ENCODE assay signal across 8 cellular contexts in genomic region chr20:6583134-6583738, GRCh38.
DNase-seq lines count a peak whose midpoint lies in the region; ATAC-seq and TF ChIP-seq lines count a peak whose summit lies in the region.

No MANE protein-coding gene starts in this region.

- H3K27ac Mint-ChIP-seq in activated CD4-positive, alpha-beta memory T cell treated with anti-CD3 and anti-CD28 coated beads for 36 hours: no peak overlapping the region

- H3K9me3 ChIP-seq in OCI-LY7 (ENCODE audit: low read length): no peaks in the 10 kb centered on the region

- H3K4me1 Mint-ChIP-seq in activated CD4-positive, alpha-beta memory T cell treated with anti-CD3 and anti-CD28 coated beads for 36 hours (ENCODE audit: low read depth): no peaks in the 10 kb centered on the region

- no peak overlapping the region for H3K4me3 Mint-ChIP-seq in activated CD4-positive, alpha-beta memory T cell treated with anti-CD3 and anti-CD28 coated beads for 36 hours

- ATAC-seq in GM21367 (IDR thresholded peaks at IDR 0.05; ENCODE audit: unreplicated experiment): peak; percentile 71

- DNase-seq in DMS114 treated with DMSO at 0.1 percent for 48 hours (lab: John Stamatoyannopoulos, UW; ENCODE audit: unreplicated experiment) (peak; percentile 11), HuH-7 (ENCODE audit: low spot score) (peak; percentile 66), OCI-LY7 (ENCODE audit: low spot score) (peak; percentile 32), epithelial cell of esophagus (ENCODE audit: low read depth) (peak; percentile 67), middle frontal gyrus (ENCODE audit: extremely low spot score, low spot score) (peak; percentile 27), NK-92 (lab: John Stamatoyannopoulos, UW; ENCODE audit: unreplicated experiment) (no peak)
- DNase-seq in activated CD4-positive, alpha-beta memory T cell treated with anti-CD3 and anti-CD28 coated beads for 36 hours: no peak

- no peak overlapping the region for H2AFZ ChIP-seq in OCI-LY7 (ENCODE audit: low read length)

- TF ChIP-seq CTCF in OCI-LY7 (conservative IDR thresholded peaks at IDR 0.05; ENCODE audit: low read length) (peak; percentile 86), epithelial cell of esophagus (IDR thresholded peaks at IDR 0.05; ENCODE audit: insufficient read depth, low read depth, low read length, missing control alignments) (peak; percentile 78)

- H3K9me3 Mint-ChIP-seq in activated CD4-positive, alpha-beta memory T cell treated with anti-CD3 and anti-CD28 coated beads for 36 hours: peaks cover 5% of the 10 kb centered on the region

- POLR2A ChIA-PET in OCI-LY7 (lab: Charles Lee): no interaction called here
- POLR2A ChIA-PET in activated CD4-positive, alpha-beta memory T cell treated with anti-CD3 and anti-CD28 coated beads for 36 hours (lab: Charles Lee): no interaction called here

- no peaks in the 10 kb centered on the region for H3K27me3 Mint-ChIP-seq in activated CD4-positive, alpha-beta memory T cell treated with anti-CD3 and anti-CD28 coated beads for 36 hours

- H4K20me1 ChIP-seq in OCI-LY7 (ENCODE audit: insufficient read depth, low read length): no peaks in the 10 kb centered on the region

- H3K27ac ChIP-seq in OCI-LY7 (ENCODE audit: low read depth, low read length, poor library complexity, severe bottlenecking): no peak overlapping the region

- no peaks in the 10 kb centered on the region for H3K36me3 ChIP-seq in OCI-LY7 (ENCODE audit: insufficient read depth, low read length)

- no peaks in the 10 kb centered on the region for H3K79me2 ChIP-seq in OCI-LY7 (ENCODE audit: insufficient read depth, low read depth, low read length)

- H3K4me3 ChIP-seq in OCI-LY7 (ENCODE audit: low read depth, low read length, poor library complexity, severe bottlenecking) (no peak overlapping the region), epithelial cell of esophagus (ENCODE audit: low read length) (no peak overlapping the region)

- no peaks in the 10 kb centered on the region for H3K9me2 ChIP-seq in OCI-LY7 (ENCODE audit: insufficient read depth, low read length)

- BruUV-seq in OCI-LY7 (replicated peaks; lab: Mats Ljungman, UMichigan): no TSS peak

- CTCF ChIA-PET in OCI-LY7 (lab: Charles Lee; ENCODE audit: unreplicated experiment): interaction anchor here (0.5 kb wide), 1 partner anchor 690 kb away, joined by 4 read pairs; no protein-coding TSS in a partner anchor
- CTCF ChIA-PET in activated CD4-positive, alpha-beta memory T cell treated with anti-CD3 and anti-CD28 coated beads for 36 hours (lab: Charles Lee): interaction anchor here (0.9 kb wide), 1 partner anchor 28 kb away, joined by 3 read pairs; no protein-coding TSS in a partner anchor

- no peaks in the 10 kb centered on the region for H3K4me1 ChIP-seq in OCI-LY7 (ENCODE audit: insufficient read depth, low read length, poor library complexity, severe bottlenecking)

- H3K36me3 Mint-ChIP-seq in activated CD4-positive, alpha-beta memory T cell treated with anti-CD3 and anti-CD28 coated beads for 36 hours: no peaks in the 10 kb centered on the region

- H3K4me2 ChIP-seq in OCI-LY7 (ENCODE audit: low read length): no peak overlapping the region

- intact Hi-C loops in OCI-LY7 (cut with micrococcal nuclease; ENCODE audit: unreplicated experiment): no loop called here
- intact Hi-C loops in activated CD4-positive, alpha-beta memory T cell treated with anti-CD3 and anti-CD28 coated beads for 36 hours (cut with micrococcal nuclease): no loop called here

Comparison
In these comparisons a context has a peak if more than half of its experiments do, and no peak if none do; other contexts are left out.
1. DNase-seq: peak in DMS114 treated with DMSO at 0.1 percent for 48 hours (single experiment), HuH-7 (single experiment), OCI-LY7 (single experiment), epithelial cell of esophagus (single experiment) and middle frontal gyrus (single experiment); none in NK-92 (single experiment) and activated CD4-positive, alpha-beta memory T cell treated with anti-CD3 and anti-CD28 coated beads for 36 hours (single experiment).